ENCODE assay signal across 9 cellular contexts in genomic region chr5:80275347-80275746, GRCh38. TPM values are rescaled to one million over a fixed set of nuclear protein-coding genes. Genes with fewer than 3 reads are reported as not detected.
DNase-seq lines count a peak whose midpoint lies in the region; ATAC-seq and TF ChIP-seq lines count a peak whose summit lies in the region.
"Had no signal": no experiment of that assay in that cellular context is flagged by ENCODE, and none has a peak within 500 bp of the region (broad histone marks: within the 10 kb centered on the region; RNA-seq: fewer than 3 reads in every experiment).

No MANE protein-coding gene starts in this region.

- H3K9me3 Mint-ChIP-seq in endothelial cell (ENCODE audit: unreplicated experiment), result no peaks in the 10 kb centered on the region

- no peaks in the 10 kb centered on the region for H3K4me1 ChIP-seq in osteoblast (ENCODE audit: insufficient read depth, low read length)

- H3K9me3 ChIP-seq in osteoblast (ENCODE audit: low read depth, low read length), result no peaks in the 10 kb centered on the region

- no peaks in the 10 kb centered on the region for H3K79me2 ChIP-seq in osteoblast (ENCODE audit: insufficient read depth, low read length)

- peak; percentile 10 for TF ChIP-seq CTCF in endothelial cell (IDR thresholded peaks at IDR 0.05; ENCODE audit: unreplicated experiment)
- TF ChIP-seq CTCF in osteoblast (IDR thresholded peaks at IDR 0.05; ENCODE audit: extremely low read depth, low read depth, low read length), result peak; percentile 55

- no peaks in the 10 kb centered on the region for H3K36me3 Mint-ChIP-seq in endothelial cell (ENCODE audit: low read depth, unreplicated experiment)

- H3K27me3 ChIP-seq in osteoblast (ENCODE audit: insufficient read depth, low read length), result no peaks in the 10 kb centered on the region

- peak; percentile 20 for DNase-seq in activated CD4-positive, alpha-beta T cell treated with anti-CD3 and anti-CD28 coated beads for 48 hours
- DNase-seq in activated CD4-positive, alpha-beta T cell treated with anti-CD3 and anti-CD28 coated beads, Interleukin-2, amount 50 U/mL, for 48 hours, result no peak
- DNase-seq in NCI-H1694 treated with DMSO at 0.1 percent for 48 hours (lab: John Stamatoyannopoulos, UW), result peak; percentile 65
- peak; percentile 18 for DNase-seq in endothelial cell (ENCODE audit: low spot score)
- no peak for DNase-seq in osteoblast (ENCODE audit: insufficient read length, low spot score, missing footprints)
- DNase-seq in NCI-H2029 treated with DMSO at 0.1 percent for 48 hours (lab: John Stamatoyannopoulos, UW), result no peak

- H3K4me2 ChIP-seq in osteoblast (ENCODE audit: insufficient read depth, low read length), result no peak overlapping the region

- no peaks in the 10 kb centered on the region for H3K36me3 ChIP-seq in osteoblast (ENCODE audit: insufficient read depth, low read length)

- ATAC-seq in HG03520 (IDR thresholded peaks at IDR 0.05; ENCODE audit: unreplicated experiment) (no peak), HG03378 (IDR thresholded peaks at IDR 0.05; ENCODE audit: unreplicated experiment) (no peak)

- no peaks in the 10 kb centered on the region for H3K4me1 Mint-ChIP-seq in endothelial cell (ENCODE audit: unreplicated experiment)

- no peak overlapping the region for H3K27ac Mint-ChIP-seq in endothelial cell (ENCODE audit: unreplicated experiment)

- H4K20me1 ChIP-seq in osteoblast (ENCODE audit: insufficient read depth, low read length), result no peaks in the 10 kb centered on the region

- peaks cover 4% of the 10 kb centered on the region for H3K27me3 Mint-ChIP-seq in endothelial cell (ENCODE audit: unreplicated experiment)

- H3K4me3 ChIP-seq in osteoblast (ENCODE audit: insufficient read depth, low read length), result no peak overlapping the region
- H3K4me3 ChIP-seq: skin epidermis had no signal

- H2AFZ ChIP-seq in osteoblast (ENCODE audit: low read length), result no peak overlapping the region

- no peak overlapping the region for H3K4me3 Mint-ChIP-seq in endothelial cell (ENCODE audit: unreplicated experiment)

- no peak overlapping the region for H3K27ac ChIP-seq in osteoblast (ENCODE audit: low read depth, low read length)
- H3K27ac ChIP-seq: skin epidermis had no signal

RNA-seq across cellular contexts. Expression of gene SERINC5, which starts 19.5 kb away (rescaled TPM):
- total RNA-seq in endothelial cell (ENCODE audit: unreplicated experiment) (122 TPM), osteoblast (94.3 and 96.3 TPM in 2 replicates)

RNA-seq across cellular contexts. Expression of gene SPZ1, which starts 44.5 kb away (rescaled TPM):
- total RNA-seq in endothelial cell (ENCODE audit: unreplicated experiment) (not detected), osteoblast (not detected in 2 replicates)

Comparison
In these comparisons a context has a peak if more than half of its experiments do, and no peak if none do; other contexts are left out.
1. DNase-seq: peak in activated CD4-positive, alpha-beta T cell treated with anti-CD3 and anti-CD28 coated beads for 48 hours (single experiment), NCI-H1694 treated with DMSO at 0.1 percent for 48 hours (single experiment) and endothelial cell (single experiment); none in activated CD4-positive, alpha-beta T cell treated with anti-CD3 and anti-CD28 coated beads, Interleukin-2, amount 50 U/mL, for 48 hours (0 of 2), osteoblast (single experiment) and NCI-H2029 treated with DMSO at 0.1 percent for 48 hours (single experiment).